In genomic region chr7:72321081-72321480, GRCh38 we compare ENCODE assay signal across 26 cellular contexts.
"Had no signal": no experiment of that assay in that cellular context is flagged by ENCODE, and none has a peak within 500 bp of the region (broad histone marks: within the 10 kb centered on the region; RNA-seq: fewer than 3 reads in every experiment).

No MANE protein-coding gene starts in this region.

- H3K27me3 ChIP-seq: dorsolateral prefrontal cortex, neutrophil, right lobe of liver, thyroid gland, vagina had no signal

- H3K27ac ChIP-seq: epithelial cell of prostate, esophagus muscularis mucosa, neutrophil, parathyroid adenoma, right lobe of liver, suprapubic skin, thyroid gland, vagina had no signal

- H3K4me1 ChIP-seq: esophagus muscularis mucosa, parathyroid adenoma, right lobe of liver, suprapubic skin, thyroid gland, vagina had no signal

- H3K9me3 ChIP-seq: esophagus muscularis mucosa, neutrophil, right lobe of liver, suprapubic skin, thyroid gland, vagina had no signal

- H3K4me3 ChIP-seq: dorsolateral prefrontal cortex, esophagus muscularis mucosa, lung, right lobe of liver, smooth muscle cell, suprapubic skin, thyroid gland, vagina had no signal

- ATAC-seq: left lobe of liver; natural killer cell treated with Interleukin-12 subunit alpha and Interleukin-12 subunit beta and Interleukin-15 and Interleukin-18, amount 100 ng/mL, for 72 hours; right lobe of liver; stimulated activated naive CD8-positive, alpha-beta T cell treated with anti-CD3 and anti-CD28 coated beads, Interleukin-15, amount 100 ng/mL, for 72 hours had no signal

- DNase-seq: effector CD4-positive, alpha-beta T cell; foreskin melanocyte; glutamatergic neuron; immature natural killer cell; islet precursor cell; naive B cell; right lobe of liver; stimulated activated CD4-positive, alpha-beta T cell treated with anti-CD3 and anti-CD28 coated beads, Interleukin-12 subunit alpha, Interleukin-12 subunit beta, amount 100 ng/mL, for 4 hours; stimulated activated CD4-positive, alpha-beta T cell treated with anti-CD3 and anti-CD28 coated beads, Interleukin-1b, Interleukin-23, amount 100 ng/mL, for 48 hours; stimulated activated CD4-positive, alpha-beta T cell treated with anti-CD3 and anti-CD28 coated beads, Interleukin-4, amount 100 ng/mL, for 1 hour; stimulated activated CD8-positive, alpha-beta memory T cell treated with anti-CD3 and anti-CD28 coated beads, Interleukin-4, amount 100 ng/mL, for 48 hours; stimulated activated naive CD4-positive, alpha-beta T cell; stimulated activated naive CD8-positive, alpha-beta T cell treated with anti-CD3 and anti-CD28 coated beads, Interleukin-15, amount 100 ng/mL, for 72 hours; thyroid gland; trophoblast cell had no signal

- H3K36me3 ChIP-seq: esophagus muscularis mucosa, neutrophil, right lobe of liver, suprapubic skin, thyroid gland, vagina had no signal
